Comparison of ENCODE assay signal across 8 cellular contexts in genomic region chr5:10249948-10250803, GRCh38. TPM values are rescaled to one million over a fixed set of nuclear protein-coding genes. Genes with fewer than 3 reads are reported as not detected.
A peak's percentile ranks its signal among the peaks of the same experiment; 100 is the strongest.
DNase-seq lines count a peak whose midpoint lies in the region; ATAC-seq and TF ChIP-seq lines count a peak whose summit lies in the region.

TSS of gene CCT5 (plus strand) at chr5:10250280. CDS start at chr5:10250341, 61 bp downstream.

- H3K27me3 Mint-ChIP-seq in activated naive CD8-positive, alpha-beta T cell treated with anti-CD3 and anti-CD28 coated beads for 36 hours: no peaks in the 10 kb centered on the region
- H3K27me3 Mint-ChIP-seq in osteocyte (ENCODE audit: unreplicated experiment): no peaks in the 10 kb centered on the region

- H3K4me3 Mint-ChIP-seq in activated naive CD8-positive, alpha-beta T cell treated with anti-CD3 and anti-CD28 coated beads for 36 hours: peak within 1 kb of the TSS; percentile 95
- H3K4me3 Mint-ChIP-seq in osteocyte (ENCODE audit: unreplicated experiment): peak within 1 kb of the TSS; percentile 89

- H3K4me1 Mint-ChIP-seq in activated naive CD8-positive, alpha-beta T cell treated with anti-CD3 and anti-CD28 coated beads for 36 hours: peaks cover 42% of the 10 kb centered on the region
- peaks cover 32% of the 10 kb centered on the region for H3K4me1 Mint-ChIP-seq in osteocyte (ENCODE audit: unreplicated experiment)

- intact Hi-C loops in head of caudate nucleus (cut with DNase I): loop anchor here (2.0 kb wide), 1 partner anchor 103 kb away; the partner anchor contains the start of gene MARCHF6

- H3K36me3 Mint-ChIP-seq in activated naive CD8-positive, alpha-beta T cell treated with anti-CD3 and anti-CD28 coated beads for 36 hours: peaks cover 45% of the 10 kb centered on the region
- H3K36me3 Mint-ChIP-seq in osteocyte (ENCODE audit: unreplicated experiment): peaks cover 16% of the 10 kb centered on the region

- DNase-seq in GM10248 (ENCODE audit: extremely low spot score) (peak; percentile 95), NCI-H1105 (lab: John Stamatoyannopoulos, UW) (peak; percentile 95), SKM-1 treated with dmso at 0.1 percent for 144 hours (lab: John Stamatoyannopoulos, UW; ENCODE audit: unreplicated experiment) (peak; percentile 97), head of caudate nucleus (peak; percentile 78 to 96 (median 90)), osteocyte (ENCODE audit: extremely low spot score, unreplicated experiment) (peak; percentile 97)
- DNase-seq in activated naive CD8-positive, alpha-beta T cell treated with anti-CD3 and anti-CD28 coated beads for 36 hours: peak; percentile 87

- TF ChIP-seq CTCF in GM10248 (IDR thresholded peaks at IDR 0.05; ENCODE audit: control extremely low read depth, extremely low read depth, low read depth, missing control alignments) (no peak), osteocyte (IDR thresholded peaks at IDR 0.05) (no peak)

- H3K27ac Mint-ChIP-seq in activated naive CD8-positive, alpha-beta T cell treated with anti-CD3 and anti-CD28 coated beads for 36 hours: peak within 1 kb of the TSS; percentile 99
- H3K27ac Mint-ChIP-seq in osteocyte (ENCODE audit: unreplicated experiment): peak within 1 kb of the TSS; percentile 99

- peaks cover 18% of the 10 kb centered on the region for H3K4me1 ChIP-seq in thymus (ENCODE audit: control insufficient read depth, insufficient read depth, low read length)

- peaks cover 3% of the 10 kb centered on the region for H3K36me3 ChIP-seq in thymus (ENCODE audit: control insufficient read depth, insufficient read depth)

- peak within 1 kb of the TSS; percentile 91 for H3K27ac ChIP-seq in thymus (ENCODE audit: low read depth)

- no peaks in the 10 kb centered on the region for H3K27me3 ChIP-seq in thymus (ENCODE audit: control insufficient read depth, insufficient read depth)

- ATAC-seq in HG02623 (IDR thresholded peaks at IDR 0.05; ENCODE audit: unreplicated experiment): peak; percentile 78

- H3K9me3 ChIP-seq in thymus (ENCODE audit: control insufficient read depth): no peaks in the 10 kb centered on the region

- POLR2A ChIA-PET in GM10248 (lab: Yijun Ruan, JAX): interaction anchor here (1.1 kb wide), 1 partner anchor 357 kb away, joined by 3 read pairs; no protein-coding TSS in a partner anchor

- CTCF ChIA-PET in GM10248 (lab: Yijun Ruan, JAX): interaction anchor here (1.0 to 3.9 kb wide), 4 partner anchors 14 to 107 kb away, joined by 3 to 14 read pairs (median 4); no protein-coding TSS in a partner anchor

- no peaks in the 10 kb centered on the region for H3K9me3 Mint-ChIP-seq in activated naive CD8-positive, alpha-beta T cell treated with anti-CD3 and anti-CD28 coated beads for 36 hours
- H3K9me3 Mint-ChIP-seq in osteocyte (ENCODE audit: unreplicated experiment): no peaks in the 10 kb centered on the region

- H3K4me3 ChIP-seq in thymus (ENCODE audit: low read length): peak within 1 kb of the TSS; percentile 87

- under 1% methylated on average over 67 of the region's 67 CpGs for WGBS in thymus

RNA-seq across cellular contexts. Expression of gene CCT5, which starts in this region (rescaled TPM):
- total RNA-seq in activated naive CD8-positive, alpha-beta T cell treated with anti-CD3 and anti-CD28 coated beads for 36 hours: 100 to 1,000 TPM; 548 to 564 TPM
- total RNA-seq in osteocyte: 159 and 161 TPM in 2 replicates
- polyA plus RNA-seq in thymus: 114 TPM

Comparison
In these comparisons a context has a peak if more than half of its experiments do, and no peak if none do; other contexts are left out.
1. Peak in every context shown above with its lines: DNase-seq, ATAC-seq, H3K4me3 ChIP-seq and H3K27ac ChIP-seq.